1 cellular context compared by ENCODE assay signal in genomic region chr5:177554474-177555111, GRCh38.
TF ChIP-seq lines count a peak whose summit lies in the region.

Gene FAM193B, minus strand, starts transcription at chr5:177554563. Its CDS starts 105 bp downstream, at chr5:177554458.

TF ChIP-seq in HepG2, 621 proteins besides CTCF, POLR2A, EP300 and RAD21 (continued from another document and continues in another):
- TF ChIP-seq ZNF235 (CRISPR knock-in tag; IDR thresholded peaks at IDR 0.05; ENCODE audit: borderline replicate concordance) (no peak), HMGXB4 (CRISPR knock-in tag; IDR thresholded peaks at IDR 0.05; ENCODE audit: borderline replicate concordance in 1 of 2, low read depth in 1 of 2) (peak in 1 of 2 experiments; percentile 74; a peak in 2 of 4 replicates), HMG20B (CRISPR knock-in tag; conservative IDR thresholded peaks at IDR 0.05) (no peak), ZNF280D (CRISPR knock-in tag; IDR thresholded peaks at IDR 0.05) (no peak), KLF11 (CRISPR knock-in tag; IDR thresholded peaks at IDR 0.05) (no peak), SMAD3 (CRISPR knock-in tag; IDR thresholded peaks at IDR 0.05) (0 out of 2 replicates have a peak, but pooled peaks have one; percentile 23), ZNF276 (CRISPR knock-in tag; IDR thresholded peaks at IDR 0.05; ENCODE audit: low read depth) (no peak), SPEN (CRISPR knock-in tag; IDR thresholded peaks at IDR 0.05; ENCODE audit: low read depth) (no peak), ZNF790 (CRISPR knock-in tag; IDR thresholded peaks at IDR 0.05; ENCODE audit: borderline replicate concordance) (no peak), SAP130 (CRISPR knock-in tag; IDR thresholded peaks at IDR 0.05; ENCODE audit: low read depth) (peak; percentile 82), TSC22D2 (CRISPR knock-in tag; IDR thresholded peaks at IDR 0.05; ENCODE audit: borderline replicate concordance) (0 out of 2 replicates have a peak, but pooled peaks have one; percentile 25), ZNF275 (CRISPR knock-in tag; IDR thresholded peaks at IDR 0.05; ENCODE audit: borderline replicate concordance) (no peak), ZBTB2 (CRISPR knock-in tag; IDR thresholded peaks at IDR 0.05; ENCODE audit: low read depth) (peak; percentile 77), ZNF75D (CRISPR knock-in tag; IDR thresholded peaks at IDR 0.05; ENCODE audit: borderline replicate concordance) (no peak), NCOR1 (IDR thresholded peaks at IDR 0.05; ENCODE audit: borderline replicate concordance, low read length) (no peak), ZMAT3 (CRISPR knock-in tag; conservative IDR thresholded peaks at IDR 0.05) (peak; percentile 47; the same call in 1 of the 2 replicates), SMAD1 (CRISPR knock-in tag; IDR thresholded peaks at IDR 0.05; ENCODE audit: borderline replicate concordance, low read depth) (no peak), IKZF5 (CRISPR knock-in tag; IDR thresholded peaks at IDR 0.05) (no peak; the same call in 1 of the 2 replicates), MTA1 (CRISPR knock-in tag; IDR thresholded peaks at IDR 0.05; ENCODE audit: borderline replicate concordance) (no peak), ZMYM4 (CRISPR knock-in tag; IDR thresholded peaks at IDR 0.05) (0 out of 2 replicates have a peak, but pooled peaks have one; percentile 16), ZBTB14 (CRISPR knock-in tag; IDR thresholded peaks at IDR 0.05) (no peak), NFAT5 (CRISPR knock-in tag; IDR thresholded peaks at IDR 0.05) (no peak), ZNF737 (CRISPR knock-in tag; IDR thresholded peaks at IDR 0.05; ENCODE audit: borderline replicate concordance) (no peak), ZNF24 (IDR thresholded peaks at IDR 0.05) (no peak), ZNF781 (CRISPR knock-in tag; IDR thresholded peaks at IDR 0.05; ENCODE audit: borderline replicate concordance, not compliant biosample characterization) (no peak), THAP9 (CRISPR knock-in tag; IDR thresholded peaks at IDR 0.05; ENCODE audit: borderline replicate concordance) (peak; percentile 62; the same call in 1 of the 2 replicates), ZFP91 (CRISPR knock-in tag; IDR thresholded peaks at IDR 0.05; ENCODE audit: borderline replicate concordance) (no peak), HOMEZ (CRISPR knock-in tag; IDR thresholded peaks at IDR 0.05; ENCODE audit: low read depth) (no peak)
